ENCODE assay signal across 9 cellular contexts in genomic region chr9:107929439-107929838, GRCh38.
DNase-seq lines count a peak whose midpoint lies in the region; ATAC-seq, FAIRE-seq and TF ChIP-seq lines count a peak whose summit lies in the region.
"Had no signal": no experiment of that assay in that cellular context is flagged by ENCODE, and none has a peak within 500 bp of the region (broad histone marks: within the 10 kb centered on the region; RNA-seq: fewer than 3 reads in every experiment).

No MANE protein-coding gene starts in this region.

- FAIRE-seq in frontal cortex (lab: Jason Lieb, UNC) = no peak

- DNase-seq in HT-29 (ENCODE audit: low spot score) (peak; percentile 40), SKM-1 (lab: John Stamatoyannopoulos, UW; ENCODE audit: unreplicated experiment) (peak; percentile 6), glomerular visceral epithelial cell (ENCODE audit: extremely low spot score) (peak; percentile 8), retinal pigment epithelial cell (ENCODE audit: low read depth) (peak; percentile 59), islet precursor cell (no peak), frontal cortex (ENCODE audit: low spot score in 2 of 2) (no peak)
- DNase-seq: central memory CD4-positive, alpha-beta T cell had no signal

- no peak for TF ChIP-seq CTCF in retinal pigment epithelial cell (conservative IDR thresholded peaks at IDR 0.05; ENCODE audit: low read depth, low read length)

- ATAC-seq in GM21381 (IDR thresholded peaks at IDR 0.05; ENCODE audit: unreplicated experiment) (no peak), HG02884 (IDR thresholded peaks at IDR 0.05; ENCODE audit: unreplicated experiment) (no peak)

- no peak overlapping the region for H3K4me3 ChIP-seq in retinal pigment epithelial cell (ENCODE audit: low read length)

Comparison
In these comparisons a context has a peak if more than half of its experiments do, and no peak if none do; other contexts are left out.
1. DNase-seq: peak in HT-29 (single experiment), SKM-1 (single experiment), glomerular visceral epithelial cell (single experiment) and retinal pigment epithelial cell (single experiment); none in islet precursor cell (single experiment) and frontal cortex (0 of 2).